17 cellular contexts compared by ENCODE assay signal in genomic region chr1:29047142-29047541, GRCh38.
"Had no signal": no experiment of that assay in that cellular context is flagged by ENCODE, and none has a peak within 500 bp of the region (broad histone marks: within the 10 kb centered on the region; RNA-seq: fewer than 3 reads in every experiment).

No MANE protein-coding gene starts in this region.

- H3K27me3 Mint-ChIP-seq: naive thymus-derived CD8-positive, alpha-beta T cell; progenitor cell of endocrine pancreas had no signal

- ATAC-seq: gastrocnemius medialis; heart right ventricle; left lobe of liver; mucosa of descending colon; naive thymus-derived CD8-positive, alpha-beta T cell; right cardiac atrium; upper lobe of right lung had no signal

- H3K9me3 Mint-ChIP-seq: naive thymus-derived CD8-positive, alpha-beta T cell had no signal

- DNase-seq: effector CD4-positive, alpha-beta T cell; gastrocnemius medialis; heart right ventricle; hypothalamus; kidney glomerular epithelial cell; mucosa of descending colon; naive thymus-derived CD8-positive, alpha-beta T cell; small intestine; stimulated activated CD4-positive, alpha-beta T cell treated with anti-CD3 and anti-CD28 coated beads, Interleukin-12 subunit alpha, Interleukin-12 subunit beta, amount 100 ng/mL, for 4 hours; stimulated activated naive CD4-positive, alpha-beta T cell treated with Interleukin-2 at 50 U/mL for 16 hours; upper lobe of right lung had no signal

- H3K27ac ChIP-seq: coronary artery, gastrocnemius medialis, heart right ventricle, neutrophil, tibial nerve, upper lobe of right lung had no signal

- H3K4me1 ChIP-seq: gastrocnemius medialis, tibial nerve, upper lobe of right lung had no signal

- H3K4me3 ChIP-seq: coronary artery, gastrocnemius medialis, heart right ventricle, mucosa of descending colon, tibial nerve, upper lobe of right lung had no signal

- H3K9me3 ChIP-seq: gastrocnemius medialis, heart right ventricle, mucosa of descending colon, neutrophil, tibial nerve, upper lobe of right lung had no signal

- H3K27ac Mint-ChIP-seq: progenitor cell of endocrine pancreas had no signal

- H3K27me3 ChIP-seq: gastrocnemius medialis, heart right ventricle, neutrophil, tibial nerve, upper lobe of right lung had no signal

- H3K36me3 ChIP-seq: gastrocnemius medialis, tibial nerve had no signal
